In genomic region chr6:93420163-93420806, GRCh38 we compare ENCODE assay signal across 2 cellular contexts.
TF ChIP-seq lines count a peak whose summit lies in the region.

No MANE protein-coding gene starts in this region.

TF ChIP-seq in SK-N-SH, 30 proteins besides CTCF, POLR2A, EP300 and RAD21 (continued from another document):
- TF ChIP-seq EZH2phosphoT487 (IDR thresholded peaks at IDR 0.05; ENCODE audit: borderline replicate concordance, low read depth) (0 out of 2 replicates have a peak, but pooled peaks have one; percentile 38), SIN3A (IDR thresholded peaks at IDR 0.05; ENCODE audit: borderline replicate concordance, low read depth, low read length) (no peak)
- TF ChIP-seq, protein P1, sequence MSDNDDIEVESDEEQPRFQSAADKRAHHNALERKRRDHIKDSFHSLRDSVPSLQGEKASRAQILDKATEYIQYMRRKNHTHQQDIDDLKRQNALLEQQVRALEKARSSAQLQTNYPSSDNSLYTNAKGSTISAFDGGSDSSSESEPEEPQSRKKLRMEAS (IDR thresholded peaks at IDR 0.05; ENCODE audit: low read depth) = no peak

TF ChIP-seq in SK-N-SH treated with all-trans-retinoic acid at 6 μM for 48 hours, 23 proteins besides CTCF, POLR2A, EP300 and RAD21 (continued from another document):
- TF ChIP-seq, protein P2, sequence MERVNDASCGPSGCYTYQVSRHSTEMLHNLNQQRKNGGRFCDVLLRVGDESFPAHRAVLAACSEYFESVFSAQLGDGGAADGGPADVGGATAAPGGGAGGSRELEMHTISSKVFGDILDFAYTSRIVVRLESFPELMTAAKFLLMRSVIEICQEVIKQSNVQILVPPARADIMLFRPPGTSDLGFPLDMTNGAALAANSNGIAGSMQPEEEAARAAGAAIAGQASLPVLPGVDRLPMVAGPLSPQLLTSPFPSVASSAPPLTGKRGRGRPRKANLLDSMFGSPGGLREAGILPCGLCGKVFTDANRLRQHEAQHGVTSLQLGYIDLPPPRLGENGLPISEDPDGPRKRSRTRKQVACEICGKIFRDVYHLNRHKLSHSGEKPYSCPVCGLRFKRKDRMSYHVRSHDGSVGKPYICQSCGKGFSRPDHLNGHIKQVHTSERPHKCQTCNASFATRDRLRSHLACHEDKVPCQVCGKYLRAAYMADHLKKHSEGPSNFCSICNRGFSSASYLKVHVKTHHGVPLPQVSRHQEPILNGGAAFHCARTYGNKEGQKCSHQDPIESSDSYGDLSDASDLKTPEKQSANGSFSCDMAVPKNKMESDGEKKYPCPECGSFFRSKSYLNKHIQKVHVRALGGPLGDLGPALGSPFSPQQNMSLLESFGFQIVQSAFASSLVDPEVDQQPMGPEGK (CRISPR knock-in tag; IDR thresholded peaks at IDR 0.05; ENCODE audit: borderline replicate concordance) = no peak
